ENCODE assay signal across 3 cellular contexts in the genomic region with DNA sequence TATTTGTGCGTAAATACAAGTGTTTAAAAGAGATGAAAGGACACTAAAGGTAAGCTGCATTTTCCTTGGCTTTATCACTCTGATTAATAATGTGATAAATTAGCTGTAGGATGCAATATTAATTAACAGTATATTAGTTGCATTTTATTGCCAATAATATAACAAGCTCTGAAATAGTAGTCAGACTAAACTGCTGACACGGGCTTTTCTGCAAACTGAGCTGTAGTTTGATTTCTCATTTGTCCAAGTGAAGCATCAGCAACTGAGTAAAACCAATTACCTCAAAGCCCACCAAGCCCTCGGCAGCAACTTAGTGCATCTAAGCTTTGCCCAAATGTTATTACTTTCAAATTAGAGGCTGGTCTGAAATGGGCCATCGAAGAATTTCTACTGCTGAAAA.
A peak's percentile ranks its signal among the peaks of the same experiment; 100 is the strongest.
TF ChIP-seq lines count a peak whose summit lies in the region.

No MANE protein-coding gene starts in this region.

TF ChIP-seq in HepG2, 621 proteins besides CTCF, POLR2A, EP300 and RAD21:
- peak; percentile 85 for TF ChIP-seq MAFF (IDR thresholded peaks at IDR 0.05; ENCODE audit: low read depth, low read length)
- TF ChIP-seq ZSCAN5A (CRISPR knock-in tag; IDR thresholded peaks at IDR 0.05; ENCODE audit: borderline replicate concordance) = no peak
- peak; percentile 74 to 90 for TF ChIP-seq MAFK (conservative IDR thresholded peaks at IDR 0.05 in 1 of 2, IDR thresholded peaks at IDR 0.05 in 1 of 2; ENCODE audit: low read length in 2 of 2)

TF ChIP-seq in K562, 482 proteins besides CTCF, POLR2A, EP300 and RAD21 (continues in another document):
- no peak for TF ChIP-seq FOSL1 (tag; conservative IDR thresholded peaks at IDR 0.05)
- TF ChIP-seq, protein P1, sequence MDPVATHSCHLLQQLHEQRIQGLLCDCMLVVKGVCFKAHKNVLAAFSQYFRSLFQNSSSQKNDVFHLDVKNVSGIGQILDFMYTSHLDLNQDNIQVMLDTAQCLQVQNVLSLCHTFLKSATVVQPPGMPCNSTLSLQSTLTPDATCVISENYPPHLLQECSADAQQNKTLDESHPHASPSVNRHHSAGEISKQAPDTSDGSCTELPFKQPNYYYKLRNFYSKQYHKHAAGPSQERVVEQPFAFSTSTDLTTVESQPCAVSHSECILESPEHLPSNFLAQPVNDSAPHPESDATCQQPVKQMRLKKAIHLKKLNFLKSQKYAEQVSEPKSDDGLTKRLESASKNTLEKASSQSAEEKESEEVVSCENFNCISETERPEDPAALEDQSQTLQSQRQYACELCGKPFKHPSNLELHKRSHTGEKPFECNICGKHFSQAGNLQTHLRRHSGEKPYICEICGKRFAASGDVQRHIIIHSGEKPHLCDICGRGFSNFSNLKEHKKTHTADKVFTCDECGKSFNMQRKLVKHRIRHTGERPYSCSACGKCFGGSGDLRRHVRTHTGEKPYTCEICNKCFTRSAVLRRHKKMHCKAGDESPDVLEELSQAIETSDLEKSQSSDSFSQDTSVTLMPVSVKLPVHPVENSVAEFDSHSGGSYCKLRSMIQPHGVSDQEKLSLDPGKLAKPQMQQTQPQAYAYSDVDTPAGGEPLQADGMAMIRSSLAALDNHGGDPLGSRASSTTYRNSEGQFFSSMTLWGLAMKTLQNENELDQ (CRISPR knock-in tag; IDR thresholded peaks at IDR 0.05; ENCODE audit: borderline replicate concordance) = no peak
- TF ChIP-seq RBM34 (IDR thresholded peaks at IDR 0.05; ENCODE audit: borderline replicate concordance, insufficient read depth, low read length) = no peak
- TF ChIP-seq CHD1 (IDR thresholded peaks at IDR 0.05; ENCODE audit: low read length) = no peak
- TF ChIP-seq MAFG (tag; conservative IDR thresholded peaks at IDR 0.05) = 0 out of 2 replicates have a peak, but pooled peaks have one; percentile 12
- no peak for TF ChIP-seq FOS (IDR thresholded peaks at IDR 0.05; ENCODE audit: extremely low read depth, insufficient read length)
- TF ChIP-seq HNRNPL (IDR thresholded peaks at IDR 0.05; ENCODE audit: low read depth, low read length) = no peak
- TF ChIP-seq, protein P2, sequence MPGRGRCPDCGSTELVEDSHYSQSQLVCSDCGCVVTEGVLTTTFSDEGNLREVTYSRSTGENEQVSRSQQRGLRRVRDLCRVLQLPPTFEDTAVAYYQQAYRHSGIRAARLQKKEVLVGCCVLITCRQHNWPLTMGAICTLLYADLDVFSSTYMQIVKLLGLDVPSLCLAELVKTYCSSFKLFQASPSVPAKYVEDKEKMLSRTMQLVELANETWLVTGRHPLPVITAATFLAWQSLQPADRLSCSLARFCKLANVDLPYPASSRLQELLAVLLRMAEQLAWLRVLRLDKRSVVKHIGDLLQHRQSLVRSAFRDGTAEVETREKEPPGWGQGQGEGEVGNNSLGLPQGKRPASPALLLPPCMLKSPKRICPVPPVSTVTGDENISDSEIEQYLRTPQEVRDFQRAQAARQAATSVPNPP (IDR thresholded peaks at IDR 0.05; ENCODE audit: borderline replicate concordance, insufficient read depth, insufficient read length) = no peak
- peak; percentile 40 for TF ChIP-seq ZNF316 (IDR thresholded peaks at IDR 0.05)
- TF ChIP-seq MAFK (IDR thresholded peaks at IDR 0.05; ENCODE audit: low read length) = peak; percentile 61
- TF ChIP-seq SRSF1 (IDR thresholded peaks at IDR 0.05; ENCODE audit: low read depth, low read length) = no peak
- no peak for TF ChIP-seq ZNF584 (CRISPR knock-in tag; IDR thresholded peaks at IDR 0.05; ENCODE audit: low read depth)
- TF ChIP-seq GABPA (tag; conservative IDR thresholded peaks at IDR 0.05; ENCODE audit: low read depth) = no peak
- peak; percentile 60 for TF ChIP-seq MAFF (IDR thresholded peaks at IDR 0.05; ENCODE audit: low read length)
- no peak for TF ChIP-seq ETS1 (conservative IDR thresholded peaks at IDR 0.05; ENCODE audit: control insufficient read depth, low read depth, low read length)
- TF ChIP-seq, protein P3, sequence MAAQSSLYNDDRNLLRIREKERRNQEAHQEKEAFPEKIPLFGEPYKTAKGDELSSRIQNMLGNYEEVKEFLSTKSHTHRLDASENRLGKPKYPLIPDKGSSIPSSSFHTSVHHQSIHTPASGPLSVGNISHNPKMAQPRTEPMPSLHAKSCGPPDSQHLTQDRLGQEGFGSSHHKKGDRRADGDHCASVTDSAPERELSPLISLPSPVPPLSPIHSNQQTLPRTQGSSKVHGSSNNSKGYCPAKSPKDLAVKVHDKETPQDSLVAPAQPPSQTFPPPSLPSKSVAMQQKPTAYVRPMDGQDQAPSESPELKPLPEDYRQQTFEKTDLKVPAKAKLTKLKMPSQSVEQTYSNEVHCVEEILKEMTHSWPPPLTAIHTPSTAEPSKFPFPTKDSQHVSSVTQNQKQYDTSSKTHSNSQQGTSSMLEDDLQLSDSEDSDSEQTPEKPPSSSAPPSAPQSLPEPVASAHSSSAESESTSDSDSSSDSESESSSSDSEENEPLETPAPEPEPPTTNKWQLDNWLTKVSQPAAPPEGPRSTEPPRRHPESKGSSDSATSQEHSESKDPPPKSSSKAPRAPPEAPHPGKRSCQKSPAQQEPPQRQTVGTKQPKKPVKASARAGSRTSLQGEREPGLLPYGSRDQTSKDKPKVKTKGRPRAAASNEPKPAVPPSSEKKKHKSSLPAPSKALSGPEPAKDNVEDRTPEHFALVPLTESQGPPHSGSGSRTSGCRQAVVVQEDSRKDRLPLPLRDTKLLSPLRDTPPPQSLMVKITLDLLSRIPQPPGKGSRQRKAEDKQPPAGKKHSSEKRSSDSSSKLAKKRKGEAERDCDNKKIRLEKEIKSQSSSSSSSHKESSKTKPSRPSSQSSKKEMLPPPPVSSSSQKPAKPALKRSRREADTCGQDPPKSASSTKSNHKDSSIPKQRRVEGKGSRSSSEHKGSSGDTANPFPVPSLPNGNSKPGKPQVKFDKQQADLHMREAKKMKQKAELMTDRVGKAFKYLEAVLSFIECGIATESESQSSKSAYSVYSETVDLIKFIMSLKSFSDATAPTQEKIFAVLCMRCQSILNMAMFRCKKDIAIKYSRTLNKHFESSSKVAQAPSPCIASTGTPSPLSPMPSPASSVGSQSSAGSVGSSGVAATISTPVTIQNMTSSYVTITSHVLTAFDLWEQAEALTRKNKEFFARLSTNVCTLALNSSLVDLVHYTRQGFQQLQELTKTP (IDR thresholded peaks at IDR 0.05; ENCODE audit: low read depth in 1 of 2, partially characterized antibody in 2 of 2) = no peak
- no peak for TF ChIP-seq CREBBP (IDR thresholded peaks at IDR 0.05; ENCODE audit: low read depth, low read length)
- no peak for TF ChIP-seq SAP30 (IDR thresholded peaks at IDR 0.05; ENCODE audit: borderline replicate concordance, insufficient read depth, low read depth, low read length, poor library complexity, severe bottlenecking)

TF ChIP-seq in neural cell, 6 proteins besides CTCF, POLR2A, EP300 and RAD21:
- TF ChIP-seq POLR2AphosphoS5 (IDR thresholded peaks at IDR 0.05) (no peak), EZH2 (IDR thresholded peaks at IDR 0.05; ENCODE audit: borderline replicate concordance, insufficient read depth, low read length, poor library complexity, severe bottlenecking) (no peak), MXI1 (conservative IDR thresholded peaks at IDR 0.05; ENCODE audit: poor library complexity, severe bottlenecking) (no peak)
